Comparison of ENCODE assay signal across 8 cellular contexts in genomic region chr14:105092912-105093425, GRCh38. TPM values are rescaled to one million over a fixed set of nuclear protein-coding genes. Genes with fewer than 3 reads are reported as not detected.
A peak's percentile ranks its signal among the peaks of the same experiment; 100 is the strongest.
DNase-seq lines count a peak whose midpoint lies in the region; ATAC-seq and TF ChIP-seq lines count a peak whose summit lies in the region.

No MANE protein-coding gene starts in this region.

- intact Hi-C loops in activated CD4-positive, alpha-beta T cell treated with anti-CD3 and anti-CD28 coated beads for 36 hours (cut with DNase I, micrococcal nuclease), result loop anchor here (1.0 to 5.0 kb wide), 9 partner anchors 72 to 399 kb away; partner anchors contain the start of genes JAG2 (in 2 of the 2), CDCA4 (in 1 of the 2), MTA1 (in 1 of the 2) and NUDT14 (in 1 of the 2)

- H3K4me1 Mint-ChIP-seq in activated CD4-positive, alpha-beta T cell treated with anti-CD3 and anti-CD28 coated beads for 36 hours, result peaks cover 7% of the 10 kb centered on the region

- H3K36me3 Mint-ChIP-seq in activated CD4-positive, alpha-beta T cell treated with anti-CD3 and anti-CD28 coated beads for 36 hours (ENCODE audit: low read depth), result no peaks in the 10 kb centered on the region

- DNase-seq in GM12865 (ENCODE audit: low read depth), result peak; percentile 69
- DNase-seq in activated CD4-positive, alpha-beta T cell treated with anti-CD3 and anti-CD28 coated beads for 36 hours, result peak; percentile 73
- DNase-seq in dedifferentiated amniotic fluid mesenchymal stem cell (ENCODE audit: extremely low spot score), result peak; percentile 20
- DNase-seq in lung microvascular endothelial cell (ENCODE audit: low read depth in 2 of 2), result peak; percentile 44 to 80
- DNase-seq in stimulated activated CD8-positive, alpha-beta memory T cell treated with anti-CD3 and anti-CD28 coated beads, Interleukin-4, amount 100 ng/mL, for 48 hours, result peak; percentile 78
- no peak for DNase-seq in NCI-H1048 (lab: John Stamatoyannopoulos, UW)

- no peaks in the 10 kb centered on the region for H3K27me3 Mint-ChIP-seq in activated CD4-positive, alpha-beta T cell treated with anti-CD3 and anti-CD28 coated beads for 36 hours

- H3K4me3 Mint-ChIP-seq in activated CD4-positive, alpha-beta T cell treated with anti-CD3 and anti-CD28 coated beads for 36 hours, result peak overlapping the region; percentile 70

- peak overlapping the region; percentile 74 for H3K27ac Mint-ChIP-seq in activated CD4-positive, alpha-beta T cell treated with anti-CD3 and anti-CD28 coated beads for 36 hours

- ATAC-seq in HG03442 (IDR thresholded peaks at IDR 0.05; ENCODE audit: unreplicated experiment) (peak; percentile 24), HG03108 (IDR thresholded peaks at IDR 0.05; ENCODE audit: unreplicated experiment) (no peak)
- peak; percentile 37 for ATAC-seq in activated CD4-positive, alpha-beta T cell treated with anti-CD3 and anti-CD28 coated beads for 36 hours

- POLR2A ChIA-PET in activated CD4-positive, alpha-beta T cell treated with anti-CD3 and anti-CD28 coated beads for 36 hours (lab: Charles Lee), result no interaction called here

- H3K4me3 ChIP-seq in GM12865 (ENCODE audit: low read depth, low read length), result peak overlapping the region; percentile 49

- CTCF ChIA-PET in activated CD4-positive, alpha-beta T cell treated with anti-CD3 and anti-CD28 coated beads for 36 hours (lab: Charles Lee), result interaction anchor here (0.6 kb wide), 1 partner anchor 73 kb away, joined by 3 read pairs; no protein-coding TSS in a partner anchor

- no peaks in the 10 kb centered on the region for H3K9me3 Mint-ChIP-seq in activated CD4-positive, alpha-beta T cell treated with anti-CD3 and anti-CD28 coated beads for 36 hours (ENCODE audit: low read depth)

- TF ChIP-seq CTCF in GM12865 (IDR thresholded peaks at IDR 0.05; ENCODE audit: insufficient read depth, low read depth, low read length, missing control alignments), result no peak

RNA-seq across cellular contexts. Expression of gene GPR132, which starts 27.7 kb away (rescaled TPM):
- 10 to 100 TPM; 27.7 to 35.4 TPM for total RNA-seq in activated CD4-positive, alpha-beta T cell treated with anti-CD3 and anti-CD28 coated beads for 36 hours
- under 0.01 and 0.20 TPM in 2 replicates for total RNA-seq in lung microvascular endothelial cell

Comparison
In these comparisons a context has a peak if more than half of its experiments do, and no peak if none do; other contexts are left out.
1. RNA of gene GPR132, which starts 27.7 kb away (total RNA-seq): 27.7 to 35.4 TPM in activated CD4-positive, alpha-beta T cell treated with anti-CD3 and anti-CD28 coated beads for 36 hours; under 0.01 to 0.20 TPM in lung microvascular endothelial cell; every median in the first group is over 10 times any median in the second.